8 cellular contexts compared by ENCODE assay signal in the genomic region with DNA sequence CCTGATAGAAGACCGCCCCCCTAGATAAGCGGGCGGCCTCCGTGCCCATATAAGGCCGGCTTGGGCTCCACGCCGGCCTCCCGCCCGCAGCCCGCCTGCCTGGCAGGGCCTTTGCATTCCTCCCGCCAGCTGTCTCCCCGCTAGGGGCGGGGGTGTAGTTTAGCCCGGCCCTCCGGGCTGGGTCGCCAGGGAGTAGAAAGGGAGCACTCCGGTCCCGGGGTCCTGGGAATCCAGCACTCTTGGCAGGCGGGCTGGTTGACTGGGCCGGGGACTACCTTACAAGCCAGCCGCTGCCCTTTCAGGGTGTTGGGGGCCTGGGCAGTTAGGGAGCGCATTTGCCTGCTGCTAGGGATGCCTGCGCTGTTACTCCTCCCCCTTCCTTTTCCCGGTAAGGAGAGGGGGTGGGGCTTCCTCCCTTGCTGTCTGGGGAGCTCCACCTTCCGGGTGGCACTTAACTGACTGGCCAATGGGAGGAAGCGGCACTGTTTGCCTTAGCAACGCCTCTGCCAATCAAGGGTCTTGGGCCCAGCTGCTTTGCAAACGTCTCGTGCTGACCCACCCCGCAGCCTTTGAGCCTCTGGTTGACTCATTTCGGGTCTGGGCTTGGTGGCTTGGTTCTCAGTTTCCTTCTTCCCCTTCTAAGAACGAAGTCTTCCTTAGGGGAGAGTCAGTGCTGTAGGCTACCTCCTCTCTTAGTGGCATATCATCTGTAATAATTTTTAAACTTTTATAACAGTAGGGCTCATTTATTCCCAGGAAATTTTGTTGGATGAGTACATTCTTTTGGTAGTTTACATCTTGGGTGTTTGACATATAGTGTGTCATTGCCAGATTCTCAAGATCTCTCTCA. TPM values are rescaled to one million over a fixed set of nuclear protein-coding genes. Genes with fewer than 3 reads are reported as not detected.
DNase-seq lines count a peak whose midpoint lies in the region; ATAC-seq and TF ChIP-seq lines count a peak whose summit lies in the region.

No MANE protein-coding gene starts in this region.

- TF ChIP-seq POLR2A in Raji (IDR thresholded peaks at IDR 0.05; ENCODE audit: insufficient read depth, low read depth, low read length) = peak; percentile 35; the same call in 1 of the 2 replicates

- no peaks in the 10 kb centered on the region for H3K9me3 Mint-ChIP-seq in nephron

- peaks cover 29% of the 10 kb centered on the region for H3K36me3 Mint-ChIP-seq in nephron (ENCODE audit: low read depth)

- peaks cover 4% of the 10 kb centered on the region for H3K27me3 Mint-ChIP-seq in nephron (ENCODE audit: low read depth)

- H3K9ac ChIP-seq in Loucy (ENCODE audit: low read depth, low read length, poor library complexity, severe bottlenecking) = peak overlapping the region; percentile 93

- ATAC-seq in stimulated activated naive CD8-positive, alpha-beta T cell treated with anti-CD3 and anti-CD28 coated beads, Interleukin-15, Interleukin-2, amounts not matched to agents 100 U/mL and 50 U/mL, for 24 hours = peak; percentile 74

- H2AFZ ChIP-seq in Loucy (ENCODE audit: low read length) = no peak overlapping the region

- TF ChIP-seq CTCF in Loucy (conservative IDR thresholded peaks at IDR 0.05; ENCODE audit: low read length) (no peak), nephron (IDR thresholded peaks at IDR 0.05; ENCODE audit: unreplicated experiment in 3 of 3) (peak in 1 of 3 experiments; percentile 9)

- peak overlapping the region; percentile 92 for H3K4me2 ChIP-seq in Loucy (ENCODE audit: low read depth, low read length, poor library complexity, severe bottlenecking)

- no peaks in the 10 kb centered on the region for H3K9me3 ChIP-seq in Loucy (ENCODE audit: insufficient read depth, low read depth, low read length)

- peak overlapping the region; percentile 88 to 95 (median 94) for H3K27ac Mint-ChIP-seq in nephron

- DNase-seq in ELR (ENCODE audit: low read depth) = peak; percentile 100
- DNase-seq in H7 = peak; percentile 99
- DNase-seq in activated gamma-delta T cell (lab: John Stamatoyannopoulos, UW) = peak; percentile 40
- DNase-seq in fibroblast of the conjunctiva (ENCODE audit: low read depth) = peak; percentile 99
- peak; percentile 95 for DNase-seq in stimulated activated naive CD8-positive, alpha-beta T cell treated with anti-CD3 and anti-CD28 coated beads, Interleukin-15, Interleukin-2, amounts not matched to agents 100 U/mL and 50 U/mL, for 24 hours

- peaks cover 55% of the 10 kb centered on the region for H3K79me2 ChIP-seq in Loucy (ENCODE audit: insufficient read depth, low read length)

- H3K36me3 ChIP-seq in H7 (replicated peaks; ENCODE audit: control insufficient read depth, insufficient read depth, low read length) (peaks cover 24% of the 10 kb centered on the region), Loucy (ENCODE audit: insufficient read depth, low read length) (peaks cover 41% of the 10 kb centered on the region; the same call in 1 of the 2 replicates)

- H3K4me3 ChIP-seq in H7 (ENCODE audit: insufficient read depth, low read depth, low read length) (peak overlapping the region; percentile 34), Loucy (ENCODE audit: low read length, poor library complexity, severe bottlenecking) (peak overlapping the region; percentile 84)

- H3K27me3 ChIP-seq in H7 (ENCODE audit: control insufficient read depth, insufficient read depth, low read length) (peaks cover 3% of the 10 kb centered on the region; the same call in 1 of the 2 replicates), Loucy (ENCODE audit: insufficient read depth, low read length, poor library complexity, severe bottlenecking) (no peaks in the 10 kb centered on the region)

- H3K4me1 Mint-ChIP-seq in nephron = peaks cover 29% of the 10 kb centered on the region

- H3K9me2 ChIP-seq in Loucy (replicated peaks; ENCODE audit: low read depth, low read length) = no peaks in the 10 kb centered on the region

- peaks cover 44% of the 10 kb centered on the region for H4K20me1 ChIP-seq in Loucy (ENCODE audit: insufficient read depth, low read length, poor library complexity, severe bottlenecking)

- H3K4me3 Mint-ChIP-seq in nephron = peak overlapping the region; percentile 94 to 95 (median 95)

- H3F3A ChIP-seq in Loucy (ENCODE audit: low read depth) = no peaks in the 10 kb centered on the region

- H3K4me1 ChIP-seq in Loucy (ENCODE audit: insufficient read depth, low read length, poor library complexity, severe bottlenecking) = peaks cover 39% of the 10 kb centered on the region

RNA-seq across cellular contexts. Expression of a gene that starts 3.4 kb away (rescaled TPM):
- 48.3 and 52.2 TPM in 2 replicates for total RNA-seq in H7 (2014; rRNA removed; shearing (Covaris generic))

RNA-seq across cellular contexts. Expression of a gene that starts 7.5 kb away (rescaled TPM):
- 9.4 and 10.9 TPM in 2 replicates for total RNA-seq in H7 (2014; rRNA removed; shearing (Covaris generic))

RNA-seq across cellular contexts. Expression of a gene that starts 54.8 kb away (rescaled TPM):
- 73.6 and 85.3 TPM in 2 replicates for total RNA-seq in H7 (2014; rRNA removed; shearing (Covaris generic))

Comparison
In these comparisons a context has a peak if more than half of its experiments do, and no peak if none do; other contexts are left out.
1. Peak in every context shown above with its lines: DNase-seq, ATAC-seq and H3K4me3 ChIP-seq.
2. DNase-seq: peak in every context shown above with its lines; median percentile 100 in ELR; 99 in H7; 99 in fibroblast of the conjunctiva; 95 in stimulated activated naive CD8-positive, alpha-beta T cell treated with anti-CD3 and anti-CD28 coated beads, Interleukin-15, Interleukin-2, amounts not matched to agents 100 U/mL and 50 U/mL, for 24 hours; 40 in activated gamma-delta T cell.